In the genomic region with DNA sequence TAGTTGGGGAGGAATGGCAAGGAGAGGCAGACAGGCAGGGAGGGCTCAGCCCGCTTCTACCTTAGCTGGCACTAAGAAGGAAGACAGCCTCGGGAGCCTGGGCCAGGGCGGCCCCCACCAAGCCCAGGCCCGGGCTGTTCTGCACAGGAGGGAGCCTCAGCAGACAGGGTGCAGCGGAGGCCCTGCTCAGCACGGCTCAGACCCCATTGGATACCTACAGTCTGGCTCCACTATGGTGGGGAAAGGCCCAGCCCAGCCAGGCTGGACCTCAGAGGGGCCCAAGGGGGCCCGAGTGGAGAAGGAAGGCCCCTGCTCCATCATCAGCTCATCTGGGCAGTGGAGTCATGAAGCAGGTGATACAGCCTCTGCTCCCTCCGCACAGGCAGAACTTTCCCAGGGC, we compare ENCODE assay signal across 18 cellular contexts.
DNase-seq lines count a peak whose midpoint lies in the region; ATAC-seq and TF ChIP-seq lines count a peak whose summit lies in the region.
"Had no signal": no experiment of that assay in that cellular context is flagged by ENCODE, and none has a peak within 500 bp of the region (broad histone marks: within the 10 kb centered on the region; RNA-seq: fewer than 3 reads in every experiment).

No MANE protein-coding gene starts in this region.

- no peak for ATAC-seq in WTC11
- ATAC-seq: GM12878 had no signal

- H3K27me3 ChIP-seq in A673 (replicated peaks; ENCODE audit: insufficient read depth, low read depth, low read length, poor library complexity) (no peaks in the 10 kb centered on the region), trophoblast cell (ENCODE audit: insufficient read depth, low read length) (no peaks in the 10 kb centered on the region)
- H3K27me3 ChIP-seq: BE2C had no signal

- peaks cover 11% of the 10 kb centered on the region for H3K4me1 Mint-ChIP-seq in WTC11

- no peak overlapping the region for H3K18ac ChIP-seq in trophoblast cell (ENCODE audit: low read length)

- H2AFZ ChIP-seq in trophoblast cell (ENCODE audit: insufficient read depth, low read length, poor library complexity): no peak overlapping the region
- H2AFZ ChIP-seq: GM23248 had no signal

- POLR2A ChIA-PET in A673 (lab: Charles Lee; ENCODE audit: low non-redundant PET) (no interaction called here), HEK293 (lab: Yijun Ruan, JAX) (no interaction called here), WTC11 (lab: Charles Lee) (no interaction called here)

- TF ChIP-seq CTCF in A673 (conservative IDR thresholded peaks at IDR 0.05; ENCODE audit: low read depth, low read length) (no peak), HEK293 (tag by site-specific recombination; IDR thresholded peaks at IDR 0.05) (no peak), WTC11 (IDR thresholded peaks at IDR 0.05) (no peak)

- no peak overlapping the region for H2BK120ac ChIP-seq in trophoblast cell (ENCODE audit: insufficient read depth, low read length, poor library complexity)

- no peak overlapping the region for H4K8ac ChIP-seq in trophoblast cell (ENCODE audit: low read depth, low read length)

- no peaks in the 10 kb centered on the region for H3K9me3 Mint-ChIP-seq in WTC11
- H3K9me3 Mint-ChIP-seq: CD4-positive, alpha-beta T cell; HFFc6 had no signal

- peak overlapping the region; percentile 78 for H3K27ac ChIP-seq in A673 (ENCODE audit: low read depth, low read length, poor library complexity, severe bottlenecking)
- H3K27ac ChIP-seq in HEK293 (ENCODE audit: extremely low read depth, low read depth, low read length): no peak overlapping the region
- peak overlapping the region; percentile 29 for H3K27ac ChIP-seq in angular gyrus (ENCODE audit: low read depth, low read length)
- no peak overlapping the region for H3K27ac ChIP-seq in trophoblast cell (ENCODE audit: low read depth, low read length)
- H3K27ac ChIP-seq: C4-2B, GM23248, HL-60 had no signal

- no peak overlapping the region for H2BK12ac ChIP-seq in trophoblast cell (ENCODE audit: low read length)

- H2BK5ac ChIP-seq in trophoblast cell (ENCODE audit: low read depth, low read length, poor library complexity): no peak overlapping the region

- no peak overlapping the region for H4K12ac ChIP-seq in trophoblast cell (ENCODE audit: low read depth, low read length)

- H3K36me3 ChIP-seq in A673 (ENCODE audit: insufficient read depth, low read length, poor library complexity, severe bottlenecking) (no peaks in the 10 kb centered on the region), HEK293 (ENCODE audit: control insufficient read depth in 2 of 2, insufficient read depth in 1 of 2, low read length in 2 of 2) (no peaks in the 10 kb centered on the region), trophoblast cell (ENCODE audit: control insufficient read depth in 1 of 2, insufficient read depth in 2 of 2, low read length in 2 of 2) (no peaks in the 10 kb centered on the region)
- H3K36me3 ChIP-seq: BE2C had no signal

- no peaks in the 10 kb centered on the region for H3K36me3 Mint-ChIP-seq in WTC11

- no peak for DNase-seq in A673 (ENCODE audit: low spot score)
- no peak for DNase-seq in trophoblast cell
- DNase-seq in iPS-NIHi7 (ENCODE audit: extremely low spot score): no peak
- DNase-seq in WTC11 (ENCODE audit: low spot score): no peak
- no peak for DNase-seq in activated CD4-positive, alpha-beta T cell treated with anti-CD3 and anti-CD28 coated beads, Interleukin-2, amount 50 U/mL, for 1 hour
- DNase-seq: ACHN; BE2C; Calu3; CD4-positive, alpha-beta T cell; GF-D8; GM23248; HCEC 1CT; HFFc6 had no signal

- no peaks in the 10 kb centered on the region for H3K9me3 ChIP-seq in A673 (ENCODE audit: low read depth, low read length, poor library complexity, severe bottlenecking)
- no peaks in the 10 kb centered on the region for H3K9me3 ChIP-seq in HEK293 (ENCODE audit: control insufficient read depth, insufficient read depth, low read depth, low read length)
- H3K9me3 ChIP-seq in trophoblast cell (ENCODE audit: insufficient read depth, low read depth, low read length): peaks cover 3% of the 10 kb centered on the region
- H3K9me3 ChIP-seq: BE2C had no signal

- H3K4ac ChIP-seq in trophoblast cell (ENCODE audit: low read depth, low read length): no peak overlapping the region

- H3K79me1 ChIP-seq in trophoblast cell (ENCODE audit: low read length): no peaks in the 10 kb centered on the region

- no peak overlapping the region for H3K4me3 ChIP-seq in A673 (ENCODE audit: low read depth, low read length, poor library complexity, severe bottlenecking)
- no peak overlapping the region for H3K4me3 ChIP-seq in HEK293 (ENCODE audit: low read depth, low read length)
- H3K4me3 ChIP-seq in trophoblast cell (ENCODE audit: low read depth, low read length): peak overlapping the region; percentile 25
- H3K4me3 ChIP-seq: GM12878, GM23248 had no signal

- no peak overlapping the region for H3K14ac ChIP-seq in trophoblast cell (ENCODE audit: low read length)

- H3K4me2 ChIP-seq in trophoblast cell (ENCODE audit: low read length): no peak overlapping the region

- H3K79me2 ChIP-seq in trophoblast cell (ENCODE audit: control insufficient read depth, insufficient read depth, low read length, poor library complexity): no peaks in the 10 kb centered on the region

- H4K91ac ChIP-seq in trophoblast cell (ENCODE audit: low read depth, low read length): no peak overlapping the region

- no peaks in the 10 kb centered on the region for H3K27me3 Mint-ChIP-seq in WTC11 (ENCODE audit: low read depth)

- intact Hi-C loops in A673 (cut with micrococcal nuclease; ENCODE audit: unreplicated experiment): no loop called here

- BruUV-seq in A673 (replicated peaks; lab: Mats Ljungman, UMichigan): no TSS peak

- H3K4me1 ChIP-seq in A673 (ENCODE audit: insufficient read depth, low read length, poor library complexity, severe bottlenecking) (peaks cover 55% of the 10 kb centered on the region), HEK293 (ENCODE audit: control insufficient read depth, insufficient read depth, low read length) (no peaks in the 10 kb centered on the region), trophoblast cell (ENCODE audit: control insufficient read depth in 1 of 2, insufficient read depth in 2 of 2, low read length in 2 of 2) (no peaks in the 10 kb centered on the region)

- no peak overlapping the region for H3K27ac Mint-ChIP-seq in WTC11
- H3K27ac Mint-ChIP-seq: CD4-positive, alpha-beta T cell; HFFc6 had no signal

- CTCF ChIA-PET in A673 (lab: Charles Lee) (no interaction called here), HEK293 (lab: Yijun Ruan, JAX) (no interaction called here), WTC11 (lab: Charles Lee) (interaction anchor here (0.9 to 2.2 kb wide), 5 partner anchors 21 to 100 kb away, joined by 3 to 9 read pairs (median 3); no protein-coding TSS in a partner anchor)

- H3K4me3 Mint-ChIP-seq in WTC11: no peak overlapping the region
- H3K4me3 Mint-ChIP-seq: CD4-positive, alpha-beta T cell; HFFc6 had no signal

- no CpG with 5 or more reads among the region's 8 CpGs for WGBS in trophoblast cell (ENCODE audit: extremely low coverage, insufficient coverage, insufficient read length)

- H3K23ac ChIP-seq in trophoblast cell (ENCODE audit: low read length): no peak overlapping the region

- H3K9ac ChIP-seq in trophoblast cell (ENCODE audit: low read length): no peak overlapping the region
- H3K9ac ChIP-seq: GM23248 had no signal

- no peak overlapping the region for H2AK5ac ChIP-seq in trophoblast cell (ENCODE audit: low read length)

TF ChIP-seq in HEK293, 187 proteins besides CTCF, POLR2A, EP300 and RAD21:
- TF ChIP-seq ZNF473 (tag by site-specific recombination; IDR thresholded peaks at IDR 0.05) (no peak), FEZF1 (tag by site-specific recombination; IDR thresholded peaks at IDR 0.05) (no peak), HOXD13 (CRISPR knock-in tag; IDR thresholded peaks at IDR 0.05; ENCODE audit: borderline replicate concordance) (no peak), ZNF221 (tag by site-specific recombination; IDR thresholded peaks at IDR 0.05; ENCODE audit: borderline replicate concordance) (no peak), ZNF830 (tag by site-specific recombination; IDR thresholded peaks at IDR 0.05; ENCODE audit: low read depth) (no peak), SALL2 (tag by site-specific recombination; IDR thresholded peaks at IDR 0.05; ENCODE audit: borderline replicate concordance) (no peak), ZNF600 (tag by site-specific recombination; IDR thresholded peaks at IDR 0.05) (peak; percentile 48; the same call in 1 of the 2 replicates), ZBTB17 (tag by site-specific recombination; IDR thresholded peaks at IDR 0.05) (no peak)
TF ChIP-seq in HEK293: peak in this region for 1.

TF ChIP-seq in WTC11, 78 proteins besides CTCF, POLR2A, EP300 and RAD21:
- TF ChIP-seq ZNF416 (CRISPR knock-in tag; IDR thresholded peaks at IDR 0.05) (no peak), ZNF671 (CRISPR knock-in tag; IDR thresholded peaks at IDR 0.05) (no peak)
- TF ChIP-seq, protein P1, sequence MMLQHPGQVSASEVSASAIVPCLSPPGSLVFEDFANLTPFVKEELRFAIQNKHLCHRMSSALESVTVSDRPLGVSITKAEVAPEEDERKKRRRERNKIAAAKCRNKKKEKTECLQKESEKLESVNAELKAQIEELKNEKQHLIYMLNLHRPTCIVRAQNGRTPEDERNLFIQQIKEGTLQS (CRISPR knock-in tag; conservative IDR thresholded peaks at IDR 0.05): no peak
TF ChIP-seq in WTC11: peak in this region for 0.

Comparison
In these comparisons a context has a peak if more than half of its experiments do, and no peak if none do; other contexts are left out.
1. H3K27ac ChIP-seq: peak in A673 (single experiment) and angular gyrus (single experiment); none in HEK293 (single experiment) and trophoblast cell (single experiment).